In genomic region chr12:9347328-9348127, GRCh38 we compare ENCODE assay signal across 12 cellular contexts.
DNase-seq lines count a peak whose midpoint lies in the region; ATAC-seq and TF ChIP-seq lines count a peak whose summit lies in the region.
"Had no signal": no experiment of that assay in that cellular context is flagged by ENCODE, and none has a peak within 500 bp of the region (broad histone marks: within the 10 kb centered on the region; RNA-seq: fewer than 3 reads in every experiment).

No MANE protein-coding gene starts in this region.

- peaks cover 29% of the 10 kb centered on the region for H3K4me1 Mint-ChIP-seq in HFFc6 (ENCODE audit: low read depth)
- H3K4me1 Mint-ChIP-seq in activated T-helper 17 cell treated with anti-CD3 and anti-CD28 coated beads, Interleukin-2, amount 50 U/mL, for 72 hours: no peaks in the 10 kb centered on the region

- 63% methylated on average over 5 of the region's 5 CpGs for WGBS in esophagus squamous epithelium, 2 donors

- peaks cover 0 to 2% (median under 1%) of the 10 kb centered on the region in 3 donors for H3K9me3 ChIP-seq in esophagus squamous epithelium
- H3K9me3 ChIP-seq in WERI-Rb-1 (ENCODE audit: severe bottlenecking): no peaks in the 10 kb centered on the region
- H3K9me3 ChIP-seq: tibial artery had no signal

- no peaks in the 10 kb centered on the region for H3K36me3 ChIP-seq in esophagus squamous epithelium
- H3K36me3 ChIP-seq in WERI-Rb-1: no peaks in the 10 kb centered on the region
- H3K36me3 ChIP-seq: tibial artery had no signal

- no peaks in the 10 kb centered on the region for H3K9me3 Mint-ChIP-seq in HFFc6
- peaks cover 3% of the 10 kb centered on the region for H3K9me3 Mint-ChIP-seq in activated T-helper 17 cell treated with anti-CD3 and anti-CD28 coated beads, Interleukin-2, amount 50 U/mL, for 72 hours

- ATAC-seq in activated T-helper 17 cell treated with anti-CD3 and anti-CD28 coated beads, Interleukin-2, amount 50 U/mL, for 72 hours (replicated peaks): peak; percentile 71

- peaks cover 0 to 9% (median 0%) of the 10 kb centered on the region in 3 donors for H3K4me1 ChIP-seq in esophagus squamous epithelium
- H3K4me1 ChIP-seq: tibial artery had no signal

- intact Hi-C loops in esophagus squamous epithelium (cut with DNase I): no loop called here

- DNase-seq in EH (ENCODE audit: low read depth) (peak; percentile 53), HFFc6 (peak; percentile 38), fibroblast of villous mesenchyme (ENCODE audit: low read depth) (peak; percentile 55), esophagus squamous epithelium (lab: John Stamatoyannopoulos, UW) (no peak), NCI-H1105 (lab: John Stamatoyannopoulos, UW) (no peak), WERI-Rb-1 (no peak)
- DNase-seq: activated gamma-delta T cell, COR-L47, NCI-H1105 treated with DMSO at 0.1 percent for 48 hours, tibial artery had no signal

- H3K27ac ChIP-seq in esophagus squamous epithelium: no peak overlapping the region
- H3K27ac ChIP-seq in WERI-Rb-1: no peak overlapping the region
- H3K27ac ChIP-seq: tibial artery had no signal

- no peaks in the 10 kb centered on the region for H3K27me3 ChIP-seq in esophagus squamous epithelium
- no peaks in the 10 kb centered on the region for H3K27me3 ChIP-seq in WERI-Rb-1 (ENCODE audit: insufficient read depth, low read depth, severe bottlenecking)
- H3K27me3 ChIP-seq: tibial artery had no signal

- H3K36me3 Mint-ChIP-seq in HFFc6 (ENCODE audit: low read depth): peaks cover under 1% of the 10 kb centered on the region; the same call in 1 of the 2 replicates
- H3K36me3 Mint-ChIP-seq in activated T-helper 17 cell treated with anti-CD3 and anti-CD28 coated beads, Interleukin-2, amount 50 U/mL, for 72 hours (ENCODE audit: low read depth): no peaks in the 10 kb centered on the region

- H3K27ac Mint-ChIP-seq in HFFc6: no peak overlapping the region
- H3K27ac Mint-ChIP-seq in activated T-helper 17 cell treated with anti-CD3 and anti-CD28 coated beads, Interleukin-2, amount 50 U/mL, for 72 hours: no peak overlapping the region

- H3K4me3 ChIP-seq in fibroblast of villous mesenchyme (ENCODE audit: low read depth, low read length) (no peak overlapping the region), esophagus squamous epithelium (no peak overlapping the region), WERI-Rb-1 (ENCODE audit: low read depth, low read length) (no peak overlapping the region)
- H3K4me3 ChIP-seq: smooth muscle cell, tibial artery had no signal

- no peak for TF ChIP-seq POLR2A in esophagus squamous epithelium (IDR thresholded peaks at IDR 0.05)

- no peak for TF ChIP-seq CTCF in HFFc6 (IDR thresholded peaks at IDR 0.05)
- TF ChIP-seq CTCF in fibroblast of villous mesenchyme (IDR thresholded peaks at IDR 0.05; ENCODE audit: insufficient read depth, low read depth, low read length): no peak
- TF ChIP-seq CTCF in esophagus squamous epithelium (IDR thresholded peaks at IDR 0.05): no peak
- TF ChIP-seq CTCF in WERI-Rb-1 (IDR thresholded peaks at IDR 0.05; ENCODE audit: low read depth, low read length): no peak

- H3K27me3 Mint-ChIP-seq in HFFc6 (ENCODE audit: insufficient read depth): peaks cover 22% of the 10 kb centered on the region
- H3K27me3 Mint-ChIP-seq in activated T-helper 17 cell treated with anti-CD3 and anti-CD28 coated beads, Interleukin-2, amount 50 U/mL, for 72 hours: no peaks in the 10 kb centered on the region

- no peak overlapping the region for H3K4me3 Mint-ChIP-seq in HFFc6
- no peak overlapping the region for H3K4me3 Mint-ChIP-seq in activated T-helper 17 cell treated with anti-CD3 and anti-CD28 coated beads, Interleukin-2, amount 50 U/mL, for 72 hours

Comparison
In these comparisons a context has a peak if more than half of its experiments do, and no peak if none do; other contexts are left out.
1. DNase-seq: peak in EH (single experiment), HFFc6 (single experiment) and fibroblast of villous mesenchyme (single experiment); none in esophagus squamous epithelium (single experiment), NCI-H1105 (single experiment) and WERI-Rb-1 (single experiment).